18 cellular contexts compared by ENCODE assay signal in genomic region chr3:71376499-71376898, GRCh38.
DNase-seq lines count a peak whose midpoint lies in the region; ATAC-seq and TF ChIP-seq lines count a peak whose summit lies in the region.
"Had no signal": no experiment of that assay in that cellular context is flagged by ENCODE, and none has a peak within 500 bp of the region (broad histone marks: within the 10 kb centered on the region; RNA-seq: fewer than 3 reads in every experiment).

No MANE protein-coding gene starts in this region.

- H3K27ac Mint-ChIP-seq in activated naive CD4-positive, alpha-beta T cell treated with anti-CD3 and anti-CD28 coated beads, Interleukin-2, amount 50 U/mL, for 24 hours: peak overlapping the region; percentile 92
- no peak overlapping the region for H3K27ac Mint-ChIP-seq in activated naive CD4-positive, alpha-beta T cell treated with anti-CD3 and anti-CD28 coated beads, Interleukin-2, amount 10 ng/mL, durations not matched to agents 7 days and 5 days
- peak overlapping the region in 2 of 3 donors; percentile 6 to 76 for H3K27ac Mint-ChIP-seq in IgD-negative memory B cell
- peak overlapping the region; percentile 76 for H3K27ac Mint-ChIP-seq in memory B cell
- H3K27ac Mint-ChIP-seq: HFFc6 had no signal

- H3K27me3 ChIP-seq in brain microvascular endothelial cell (replicated peaks): no peaks in the 10 kb centered on the region
- H3K27me3 ChIP-seq: BLaER1 treated with 17β-estradiol and CSF1 and Interleukin-3, amounts not matched to agents 10 nM and 100 nM; MG63 had no signal

- peaks cover 88% of the 10 kb centered on the region for H3K4me1 Mint-ChIP-seq in activated naive CD4-positive, alpha-beta T cell treated with anti-CD3 and anti-CD28 coated beads, Interleukin-2, amount 50 U/mL, for 24 hours
- peaks cover 33% of the 10 kb centered on the region for H3K4me1 Mint-ChIP-seq in activated naive CD4-positive, alpha-beta T cell treated with anti-CD3 and anti-CD28 coated beads, Interleukin-2, amount 10 ng/mL, durations not matched to agents 7 days and 5 days
- H3K4me1 Mint-ChIP-seq in IgD-negative memory B cell (peaks cover 0 to 22% (median 14%) of the 10 kb centered on the region in 3 donors), memory B cell (peaks cover 18% of the 10 kb centered on the region)

- TF ChIP-seq CTCF in brain microvascular endothelial cell (IDR thresholded peaks at IDR 0.05; ENCODE audit: low read depth, low read length, missing control alignments): no peak

- H3K4me3 ChIP-seq in brain microvascular endothelial cell (ENCODE audit: low read depth, low read length): no peak overlapping the region
- H3K4me3 ChIP-seq: A549; BLaER1 treated with 17β-estradiol and CSF1 and Interleukin-3, amounts not matched to agents 10 nM and 100 nM; MG63 had no signal

- peaks cover 16% of the 10 kb centered on the region for H3K36me3 Mint-ChIP-seq in activated naive CD4-positive, alpha-beta T cell treated with anti-CD3 and anti-CD28 coated beads, Interleukin-2, amount 50 U/mL, for 24 hours
- H3K36me3 Mint-ChIP-seq in activated naive CD4-positive, alpha-beta T cell treated with anti-CD3 and anti-CD28 coated beads, Interleukin-2, amount 10 ng/mL, durations not matched to agents 7 days and 5 days: peaks cover 10% of the 10 kb centered on the region
- H3K36me3 Mint-ChIP-seq in IgD-negative memory B cell: no peaks in the 10 kb centered on the region
- H3K36me3 Mint-ChIP-seq in memory B cell: no peaks in the 10 kb centered on the region

- H3K9me3 Mint-ChIP-seq in activated naive CD4-positive, alpha-beta T cell treated with anti-CD3 and anti-CD28 coated beads, Interleukin-2, amount 50 U/mL, for 24 hours: no peaks in the 10 kb centered on the region
- no peaks in the 10 kb centered on the region for H3K9me3 Mint-ChIP-seq in activated naive CD4-positive, alpha-beta T cell treated with anti-CD3 and anti-CD28 coated beads, Interleukin-2, amount 10 ng/mL, durations not matched to agents 7 days and 5 days
- H3K9me3 Mint-ChIP-seq in IgD-negative memory B cell: no peaks in the 10 kb centered on the region
- no peaks in the 10 kb centered on the region for H3K9me3 Mint-ChIP-seq in memory B cell
- H3K9me3 Mint-ChIP-seq: HFFc6 had no signal

- H3K27me3 Mint-ChIP-seq in activated naive CD4-positive, alpha-beta T cell treated with anti-CD3 and anti-CD28 coated beads, Interleukin-2, amount 50 U/mL, for 24 hours: no peaks in the 10 kb centered on the region
- H3K27me3 Mint-ChIP-seq in activated naive CD4-positive, alpha-beta T cell treated with anti-CD3 and anti-CD28 coated beads, Interleukin-2, amount 10 ng/mL, durations not matched to agents 7 days and 5 days: peaks cover 19% of the 10 kb centered on the region
- H3K27me3 Mint-ChIP-seq in IgD-negative memory B cell (peaks cover 5% of the 10 kb centered on the region), memory B cell (no peaks in the 10 kb centered on the region)

- H3K27ac ChIP-seq in brain microvascular endothelial cell: no peak overlapping the region
- H3K27ac ChIP-seq: A549; BLaER1 treated with 17β-estradiol and CSF1 and Interleukin-3, amounts not matched to agents 10 nM and 100 nM had no signal

- DNase-seq in activated naive CD4-positive, alpha-beta T cell treated with anti-CD3 and anti-CD28 coated beads, Interleukin-2, amount 10 ng/mL, durations not matched to agents 7 days and 5 days: no peak
- no peak for DNase-seq in memory B cell (ENCODE audit: low spot score in 2 of 2)
- no peak for DNase-seq in brain microvascular endothelial cell
- DNase-seq in AG20443 (ENCODE audit: low spot score): no peak
- DNase-seq: DMS79, H7, HFFc6, MG63, NCI-H1092, NCI-H1436 treated with DMSO at 0.1 percent for 48 hours, NCI-H2029, NCI-H526, Right ventricle myocardium superior had no signal

- CTCF ChIA-PET in activated naive CD4-positive, alpha-beta T cell treated with anti-CD3 and anti-CD28 coated beads, Interleukin-2, amount 10 ng/mL, durations not matched to agents 7 days and 5 days (lab: Charles Lee): no interaction called here

- no peak overlapping the region for H3K4me3 Mint-ChIP-seq in activated naive CD4-positive, alpha-beta T cell treated with anti-CD3 and anti-CD28 coated beads, Interleukin-2, amount 50 U/mL, for 24 hours
- H3K4me3 Mint-ChIP-seq in activated naive CD4-positive, alpha-beta T cell treated with anti-CD3 and anti-CD28 coated beads, Interleukin-2, amount 10 ng/mL, durations not matched to agents 7 days and 5 days: no peak overlapping the region
- no peak overlapping the region for H3K4me3 Mint-ChIP-seq in IgD-negative memory B cell
- no peak overlapping the region for H3K4me3 Mint-ChIP-seq in memory B cell
- H3K4me3 Mint-ChIP-seq: HFFc6 had no signal

- H3K36me3 ChIP-seq in brain microvascular endothelial cell (replicated peaks): no peaks in the 10 kb centered on the region
- H3K36me3 ChIP-seq: BLaER1 treated with 17β-estradiol and CSF1 and Interleukin-3, amounts not matched to agents 10 nM and 100 nM; MG63 had no signal

- in situ Hi-C loops in brain microvascular endothelial cell (cut with HindIII; ENCODE audit: low pct_ligation_motif_present, low sequenced_read_pairs): no loop called here

- ATAC-seq in memory B cell (ENCODE audit: low read depth): peak; percentile 65
- ATAC-seq in GM21723 (IDR thresholded peaks at IDR 0.05; ENCODE audit: unreplicated experiment): no peak
- ATAC-seq: A549 had no signal
